In the genomic region with DNA sequence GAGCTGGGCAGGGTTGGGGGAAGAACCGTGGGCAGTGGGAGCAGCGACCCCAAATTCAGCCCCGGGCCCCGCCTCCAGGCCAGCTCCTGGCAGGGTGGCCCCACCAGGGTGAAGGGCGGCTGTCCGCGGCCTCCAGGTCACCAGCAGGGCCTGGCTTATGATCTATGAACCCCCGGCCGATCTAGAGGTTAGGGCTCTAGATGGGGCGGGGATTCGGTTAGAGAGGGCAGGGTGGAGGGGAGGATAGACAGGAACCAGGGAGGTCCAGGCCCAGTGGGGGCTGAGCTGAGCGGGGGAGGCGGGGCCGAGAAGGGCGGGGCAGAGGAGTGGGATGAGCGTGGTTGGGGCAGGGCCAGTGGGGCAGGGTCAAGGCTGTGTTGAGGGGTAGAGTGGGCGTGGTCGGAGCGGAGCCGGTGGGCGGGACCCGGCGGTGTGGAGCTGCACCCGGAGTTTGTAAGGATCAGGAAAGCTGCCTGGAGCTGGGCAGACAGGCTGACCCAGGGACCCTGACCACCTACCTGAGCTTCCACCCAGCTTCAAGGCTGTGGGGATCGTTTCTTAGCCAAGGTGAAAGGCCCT, we compare ENCODE assay signal across 9 cellular contexts. TPM values are rescaled to one million over a fixed set of nuclear protein-coding genes. Genes with fewer than 3 reads are reported as not detected.
DNase-seq lines count a peak whose midpoint lies in the region; ATAC-seq and TF ChIP-seq lines count a peak whose summit lies in the region.
"Had no signal": no experiment of that assay in that cellular context is flagged by ENCODE, and none has a peak within 500 bp of the region (broad histone marks: within the 10 kb centered on the region; RNA-seq: fewer than 3 reads in every experiment).

No MANE protein-coding gene starts in this region.

- peaks cover 2% of the 10 kb centered on the region for H3K27me3 ChIP-seq in foreskin keratinocyte
- no peaks in the 10 kb centered on the region for H3K27me3 ChIP-seq in suprapubic skin
- H3K27me3 ChIP-seq in BE2C = no peaks in the 10 kb centered on the region

- TF ChIP-seq CTCF in HFFc6 (IDR thresholded peaks at IDR 0.05) (no peak), foreskin keratinocyte (conservative IDR thresholded peaks at IDR 0.05) (no peak), suprapubic skin (IDR thresholded peaks at IDR 0.05) (no peak), BE2C (IDR thresholded peaks at IDR 0.05; ENCODE audit: low read depth, low read length) (no peak)

- H3K9me3 ChIP-seq in suprapubic skin (no peaks in the 10 kb centered on the region), BE2C (no peaks in the 10 kb centered on the region)

- H3K4me1 Mint-ChIP-seq in HFFc6 (ENCODE audit: low read depth) = peaks cover 9% of the 10 kb centered on the region
- peaks cover 5 to 17% (median 14%) of the 10 kb centered on the region in 4 donors for H3K4me1 Mint-ChIP-seq in naive thymus-derived CD8-positive, alpha-beta T cell

- TF ChIP-seq POLR2A in suprapubic skin (IDR thresholded peaks at IDR 0.05) = no peak

- no peak for TF ChIP-seq EP300 in suprapubic skin (IDR thresholded peaks at IDR 0.05)

- no peaks in the 10 kb centered on the region for H3K9me3 Mint-ChIP-seq in HFFc6
- no peaks in the 10 kb centered on the region for H3K9me3 Mint-ChIP-seq in naive thymus-derived CD8-positive, alpha-beta T cell

- H3K27me3 Mint-ChIP-seq in HFFc6 (ENCODE audit: insufficient read depth) = peaks cover 20% of the 10 kb centered on the region
- H3K27me3 Mint-ChIP-seq in naive thymus-derived CD8-positive, alpha-beta T cell = peaks cover 0 to 22% (median 8%) of the 10 kb centered on the region in 5 donors

- H3K4me3 Mint-ChIP-seq in HFFc6 = peak overlapping the region; percentile 58
- peak overlapping the region; percentile 68 to 81 (median 78) for H3K4me3 Mint-ChIP-seq in naive thymus-derived CD8-positive, alpha-beta T cell

- H3K36me3 Mint-ChIP-seq in HFFc6 (ENCODE audit: low read depth) = no peaks in the 10 kb centered on the region; the same call in 1 of the 2 replicates
- no peaks in the 10 kb centered on the region for H3K36me3 Mint-ChIP-seq in naive thymus-derived CD8-positive, alpha-beta T cell

- peaks cover 12% of the 10 kb centered on the region for H3K4me1 ChIP-seq in foreskin keratinocyte
- H3K4me1 ChIP-seq in suprapubic skin = peaks cover 28% of the 10 kb centered on the region
- H3K4me1 ChIP-seq in BE2C = no peaks in the 10 kb centered on the region

- H3K36me3 ChIP-seq in suprapubic skin (no peaks in the 10 kb centered on the region), BE2C (no peaks in the 10 kb centered on the region)

- H3K27ac Mint-ChIP-seq in HFFc6 = no peak overlapping the region
- H3K27ac Mint-ChIP-seq in naive thymus-derived CD8-positive, alpha-beta T cell = peak overlapping the region in 2 of 10 donors; percentile 22 to 57

- H3K27ac ChIP-seq in foreskin keratinocyte (peak overlapping the region; percentile 7), suprapubic skin (peak overlapping the region; percentile 81)

- POLR2A ChIA-PET in naive thymus-derived CD8-positive, alpha-beta T cell (lab: Charles Lee) = interaction anchor here (1.0 to 1.2 kb wide), 2 partner anchors 15 to 118 kb away, joined by 3 to 4 read pairs; a partner anchor contains a TSS

- H3K4me3 ChIP-seq in suprapubic skin (peak overlapping the region; percentile 35), BE2C (ENCODE audit: low read depth, low read length) (no peak overlapping the region)

- ATAC-seq in foreskin keratinocyte = peak; percentile 38
- ATAC-seq in naive thymus-derived CD8-positive, alpha-beta T cell = peak; percentile 62 to 79

- DNase-seq in HFFc6 = no peak
- peak; percentile 19 for DNase-seq in activated T-cell treated with anti-CD3 and anti-CD28 coated beads for 24 hours (ENCODE audit: low read depth)
- DNase-seq in foreskin keratinocyte = peak in 1 of 2 donors; percentile 15
- DNase-seq in naive thymus-derived CD8-positive, alpha-beta T cell = peak in 9 of 10 donors; percentile 5 to 74 (median 30)
- DNase-seq in suprapubic skin (ENCODE audit: low spot score in 2 of 2) = peak in 1 of 2 donors; percentile 91
- DNase-seq in NCI-H128 (lab: John Stamatoyannopoulos, UW; ENCODE audit: unreplicated experiment) = no peak
- no peak for DNase-seq in BE2C
- no peak for DNase-seq in NCI-H2081 treated with DMSO at 0.1 percent for 48 hours (lab: John Stamatoyannopoulos, UW)

- 21% methylated on average over 25 of the region's 25 CpGs for WGBS in suprapubic skin

RNA-seq across cellular contexts. Expression of a gene that starts 29.3 kb away (rescaled TPM):
- total RNA-seq in HFFc6 (2021; fragmentation: NEBNext Ultra II Directional; extraction: Animal tissue kit (Norgen Biotek cat#: 25700)) = not detected
- not detected in 2 replicates for total RNA-seq in foreskin keratinocyte
- not detected in 2 replicates for polyA plus RNA-seq in foreskin keratinocyte
- not detected for total RNA-seq in naive thymus-derived CD8-positive, alpha-beta T cell
- not detected for polyA plus RNA-seq in naive thymus-derived CD8-positive, alpha-beta T cell
- total RNA-seq in suprapubic skin = 10 to 100 TPM in 1 of 4 donors, 1 to 10 TPM in 3; 2.6 to 11.7 (median 7.1) TPM
- not detected for polyA plus RNA-seq in BE2C (2012; ENCODE audit: insufficient read depth, insufficient read length, low read depth)
- total RNA-seq: M059J had no signal

RNA-seq across cellular contexts. Expression of a gene that starts 36.6 kb away (rescaled TPM):
- not detected for total RNA-seq in HFFc6 (2021; fragmentation: NEBNext Ultra II Directional; extraction: Animal tissue kit (Norgen Biotek cat#: 25700))
- total RNA-seq in foreskin keratinocyte (not detected in 2 replicates), suprapubic skin (10 to 100 TPM in 2 of 4 donors, 1 to 10 TPM in 2; 2.6 to 17.9 (median 7.9) TPM)
- polyA plus RNA-seq in foreskin keratinocyte = not detected in 2 replicates
- total RNA-seq in naive thymus-derived CD8-positive, alpha-beta T cell = not detected
- polyA plus RNA-seq in naive thymus-derived CD8-positive, alpha-beta T cell = not detected
- not detected for polyA plus RNA-seq in BE2C (2012; ENCODE audit: insufficient read depth, insufficient read length, low read depth)
- total RNA-seq: M059J had no signal

Comparison
In these comparisons a context has a peak if more than half of its experiments do, and no peak if none do; other contexts are left out.
1. DNase-seq: peak in activated T-cell treated with anti-CD3 and anti-CD28 coated beads for 24 hours (single experiment) and naive thymus-derived CD8-positive, alpha-beta T cell (9 of 10); none in HFFc6 (single experiment), NCI-H128 (single experiment), BE2C (single experiment) and NCI-H2081 treated with DMSO at 0.1 percent for 48 hours (single experiment).